Comparison of ENCODE assay signal across 15 cellular contexts in genomic region chr11:100866453-100866852, GRCh38.
DNase-seq lines count a peak whose midpoint lies in the region; ATAC-seq and TF ChIP-seq lines count a peak whose summit lies in the region.
"Had no signal": no experiment of that assay in that cellular context is flagged by ENCODE, and none has a peak within 500 bp of the region (broad histone marks: within the 10 kb centered on the region; RNA-seq: fewer than 3 reads in every experiment).

No MANE protein-coding gene starts in this region.

- H3K4me1 ChIP-seq in foreskin keratinocyte (no peaks in the 10 kb centered on the region), left ventricle myocardium inferior (peaks cover 8% of the 10 kb centered on the region), SJCRH30 (peaks cover 8% of the 10 kb centered on the region)

- H3K36me3 ChIP-seq in left ventricle myocardium inferior (no peaks in the 10 kb centered on the region), SJCRH30 (no peaks in the 10 kb centered on the region)
- H3K36me3 ChIP-seq: thyroid gland had no signal

- no peaks in the 10 kb centered on the region for H3K27me3 ChIP-seq in foreskin keratinocyte
- H3K27me3 ChIP-seq in left ventricle myocardium inferior (ENCODE audit: low read depth), result no peaks in the 10 kb centered on the region
- no peaks in the 10 kb centered on the region for H3K27me3 ChIP-seq in SJCRH30
- H3K27me3 ChIP-seq: thyroid gland had no signal

- intact Hi-C loops in left ventricle myocardium inferior (cut with micrococcal nuclease), result no loop called here

- peak; percentile 49 for ATAC-seq in GM18511 (IDR thresholded peaks at IDR 0.05; ENCODE audit: unreplicated experiment)
- peak; percentile 53 for ATAC-seq in HG02759 (IDR thresholded peaks at IDR 0.05; ENCODE audit: unreplicated experiment)
- peak; percentile 60 for ATAC-seq in foreskin keratinocyte
- ATAC-seq: left colon; naive thymus-derived CD8-positive, alpha-beta T cell had no signal

- DNase-seq in NAMALWA (ENCODE audit: low spot score) (peak; percentile 37), foreskin keratinocyte (no peak), left ventricle myocardium inferior (no peak), SJCRH30 (no peak), GM10266 (ENCODE audit: extremely low spot score) (no peak), mucosa of gallbladder (ENCODE audit: low spot score) (no peak)
- DNase-seq: activated CD4-positive, alpha-beta memory T cell treated with anti-CD3 and anti-CD28 coated beads, Interleukin-2, amount 10 ng/mL, durations not matched to agents 7 days and 5 days; activated effector memory CD4-positive, alpha-beta T cell treated with Interleukin-2 at 50 U/mL for 16 hours; anterior cingulate cortex; left colon; naive thymus-derived CD8-positive, alpha-beta T cell; NCI-H345; thyroid gland had no signal

- TF ChIP-seq CTCF in foreskin keratinocyte (conservative IDR thresholded peaks at IDR 0.05) (no peak), left ventricle myocardium inferior (IDR thresholded peaks at IDR 0.05; ENCODE audit: borderline replicate concordance) (no peak), GM10266 (IDR thresholded peaks at IDR 0.05; ENCODE audit: control insufficient read depth, insufficient read depth, low read depth, missing control alignments) (no peak)

- no peak overlapping the region for H3K4me3 ChIP-seq in left ventricle myocardium inferior
- no peak overlapping the region for H3K4me3 ChIP-seq in SJCRH30
- H3K4me3 ChIP-seq: thyroid gland had no signal

- H3K27ac ChIP-seq in foreskin keratinocyte (no peak overlapping the region), left ventricle myocardium inferior (replicated peaks) (no peak overlapping the region), SJCRH30 (no peak overlapping the region)
- H3K27ac ChIP-seq: thyroid gland had no signal

- H3K9me3 ChIP-seq in left ventricle myocardium inferior (replicated peaks) (no peaks in the 10 kb centered on the region), SJCRH30 (replicated peaks) (no peaks in the 10 kb centered on the region)
- H3K9me3 ChIP-seq: thyroid gland had no signal
